In the genomic region with DNA sequence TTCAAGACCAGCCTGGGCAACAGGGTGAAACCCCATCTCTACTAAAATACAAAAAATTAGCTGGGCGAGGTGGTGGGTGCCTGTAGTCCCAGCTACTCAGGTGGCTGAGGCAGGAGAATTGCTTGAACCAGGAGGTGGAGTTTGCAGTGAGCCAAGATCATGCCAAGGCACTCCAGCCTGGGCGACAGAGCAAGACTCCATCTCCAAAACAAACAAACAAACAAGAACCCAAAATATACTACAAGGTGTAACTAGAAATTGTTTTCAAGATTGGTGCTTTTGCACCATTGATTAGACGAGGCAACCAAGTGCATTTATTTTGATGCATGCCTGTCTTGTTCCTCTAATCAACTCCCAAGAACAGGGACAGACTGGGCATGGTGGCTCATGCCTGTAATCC, we compare ENCODE assay signal across 1 cellular context.
TF ChIP-seq lines count a peak whose summit lies in the region.

No MANE protein-coding gene starts in this region.

TF ChIP-seq in HepG2, 621 proteins besides CTCF, POLR2A, EP300 and RAD21:
- TF ChIP-seq ZBTB39 (CRISPR knock-in tag; IDR thresholded peaks at IDR 0.05) (0 out of 2 replicates have a peak, but pooled peaks have one; percentile 15), THAP7 (CRISPR knock-in tag; IDR thresholded peaks at IDR 0.05) (0 out of 2 replicates have a peak, but pooled peaks have one; percentile 66), IKZF4 (CRISPR knock-in tag; IDR thresholded peaks at IDR 0.05; ENCODE audit: borderline replicate concordance, low read depth, not compliant biosample characterization) (peak; percentile 51), ZNF619 (CRISPR knock-in tag; IDR thresholded peaks at IDR 0.05) (peak; percentile 44; the same call in 1 of the 2 replicates), ZNF337 (CRISPR knock-in tag; IDR thresholded peaks at IDR 0.05; ENCODE audit: borderline replicate concordance, low read depth) (0 out of 2 replicates have a peak, but pooled peaks have one; percentile 24), ZNF441 (CRISPR knock-in tag; IDR thresholded peaks at IDR 0.05; ENCODE audit: borderline replicate concordance) (0 out of 2 replicates have a peak, but pooled peaks have one; percentile 46), ZNF883 (CRISPR knock-in tag; IDR thresholded peaks at IDR 0.05; ENCODE audit: not compliant biosample characterization) (peak; percentile 65), IRF9 (CRISPR knock-in tag; IDR thresholded peaks at IDR 0.05; ENCODE audit: borderline replicate concordance) (0 out of 2 replicates have a peak, but pooled peaks have one; percentile 12)
- TF ChIP-seq, protein P1, sequence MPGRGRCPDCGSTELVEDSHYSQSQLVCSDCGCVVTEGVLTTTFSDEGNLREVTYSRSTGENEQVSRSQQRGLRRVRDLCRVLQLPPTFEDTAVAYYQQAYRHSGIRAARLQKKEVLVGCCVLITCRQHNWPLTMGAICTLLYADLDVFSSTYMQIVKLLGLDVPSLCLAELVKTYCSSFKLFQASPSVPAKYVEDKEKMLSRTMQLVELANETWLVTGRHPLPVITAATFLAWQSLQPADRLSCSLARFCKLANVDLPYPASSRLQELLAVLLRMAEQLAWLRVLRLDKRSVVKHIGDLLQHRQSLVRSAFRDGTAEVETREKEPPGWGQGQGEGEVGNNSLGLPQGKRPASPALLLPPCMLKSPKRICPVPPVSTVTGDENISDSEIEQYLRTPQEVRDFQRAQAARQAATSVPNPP (CRISPR knock-in tag; IDR thresholded peaks at IDR 0.05) = 0 out of 2 replicates have a peak, but pooled peaks have one; percentile 23
